ENCODE assay signal across 22 cellular contexts in genomic region chr17:58289869-58290268, GRCh38. TPM values are rescaled to one million over a fixed set of nuclear protein-coding genes. Genes with fewer than 3 reads are reported as not detected.
DNase-seq lines count a peak whose midpoint lies in the region; ATAC-seq and TF ChIP-seq lines count a peak whose summit lies in the region.
"Had no signal": no experiment of that assay in that cellular context is flagged by ENCODE, and none has a peak within 500 bp of the region (broad histone marks: within the 10 kb centered on the region; RNA-seq: fewer than 3 reads in every experiment).

No MANE protein-coding gene starts in this region.

- no peak overlapping the region for H3K27ac Mint-ChIP-seq in activated T-helper 2 cell treated with anti-CD3 and anti-CD28 coated beads, Interferon-gamma antibody, Interleukin-2, Interleukin-4, amounts not matched to agents 10 μg/mL and 5 μg/mL and 100 μg/mL, durations not matched to agents 14 hours and 24 hours and 36 hours
- H3K27ac Mint-ChIP-seq: activated T-helper 1 cell treated with anti-CD3 and anti-CD28 coated beads, Interleukin-12 subunit alpha, Interleukin-12 subunit beta, Interleukin-2, Interleukin-4 antibody, amounts not matched to agents 30 ng/mL and 10 ng/mL and 1 ng/mL, durations not matched to agents 14 hours and 24 hours and 36 hours; CD4-positive, CD25-positive, alpha-beta regulatory T cell; mesothelial cell of epicardium; T-helper 1 cell treated with Interleukin-12 subunit alpha and Interleukin-12 subunit beta and Interleukin-4 antibody, amounts not matched to agents 30 μg/mL and 1 μg/mL, for 36 hours had no signal

- intact Hi-C loops in activated T-helper 2 cell treated with anti-CD3 and anti-CD28 coated beads, Interferon-gamma antibody, Interleukin-2, Interleukin-4, amounts not matched to agents 10 μg/mL and 5 μg/mL and 100 μg/mL, durations not matched to agents 14 hours and 24 hours and 36 hours (cut with micrococcal nuclease), result no loop called here
- intact Hi-C loops in Right ventricle myocardium superior (cut with DNase I), result no loop called here

- TF ChIP-seq CTCF in VCaP (conservative IDR thresholded peaks at IDR 0.05), result no peak

- H3K36me3 Mint-ChIP-seq in activated T-helper 2 cell treated with anti-CD3 and anti-CD28 coated beads, Interferon-gamma antibody, Interleukin-2, Interleukin-4, amounts not matched to agents 10 μg/mL and 5 μg/mL and 100 μg/mL, durations not matched to agents 14 hours and 24 hours and 36 hours (ENCODE audit: low read depth), result no peaks in the 10 kb centered on the region
- H3K36me3 Mint-ChIP-seq: CD4-positive, CD25-positive, alpha-beta regulatory T cell; mesothelial cell of epicardium had no signal

- DNase-seq in NCI-H510A treated with DMSO at 0.1 percent for 48 hours (lab: John Stamatoyannopoulos, UW), result peak; percentile 48
- no peak for DNase-seq in NCI-H510A (lab: John Stamatoyannopoulos, UW)
- peak; percentile 52 for DNase-seq in NCI-H2171 (lab: John Stamatoyannopoulos, UW)
- DNase-seq in stimulated activated CD8-positive, alpha-beta memory T cell treated with anti-CD3 and anti-CD28 coated beads, Interleukin-4, amount 100 ng/mL, for 48 hours, result peak; percentile 5
- DNase-seq in activated CD4-positive, alpha-beta T cell treated with anti-CD3 and anti-CD28 coated beads for 48 hours, result no peak
- DNase-seq in activated T-helper 2 cell treated with anti-CD3 and anti-CD28 coated beads, Interferon-gamma antibody, Interleukin-2, Interleukin-4, amounts not matched to agents 10 μg/mL and 5 μg/mL and 100 μg/mL, durations not matched to agents 14 hours and 24 hours and 36 hours (ENCODE audit: low spot score), result no peak
- no peak for DNase-seq in Right ventricle myocardium superior
- DNase-seq: activated CD4-positive, CD25-positive, alpha-beta regulatory T cell; activated CD8-positive, alpha-beta memory T cell treated with anti-CD3 and anti-CD28 coated beads for 24 hours; CD4-positive, CD25-positive, alpha-beta regulatory T cell; EL; Kasumi-1; NCI-H446 treated with DMSO at 0.1 percent for 48 hours; SIG-M5; stimulated activated CD4-positive, alpha-beta T cell treated with anti-CD3 and anti-CD28 coated beads, Interleukin-12 subunit alpha, Interleukin-12 subunit beta, amount 100 ng/mL, for 4 hours had no signal

- H3K9me3 Mint-ChIP-seq in activated T-helper 2 cell treated with anti-CD3 and anti-CD28 coated beads, Interferon-gamma antibody, Interleukin-2, Interleukin-4, amounts not matched to agents 10 μg/mL and 5 μg/mL and 100 μg/mL, durations not matched to agents 14 hours and 24 hours and 36 hours, result no peaks in the 10 kb centered on the region
- H3K9me3 Mint-ChIP-seq: activated T-helper 1 cell treated with anti-CD3 and anti-CD28 coated beads, Interleukin-12 subunit alpha, Interleukin-12 subunit beta, Interleukin-2, Interleukin-4 antibody, amounts not matched to agents 30 ng/mL and 10 ng/mL and 1 ng/mL, durations not matched to agents 14 hours and 24 hours and 36 hours; mesothelial cell of epicardium; T-helper 1 cell treated with Interleukin-12 subunit alpha and Interleukin-12 subunit beta and Interleukin-4 antibody, amounts not matched to agents 30 μg/mL and 1 μg/mL, for 36 hours had no signal

- peak overlapping the region; percentile 27 for H3K27ac ChIP-seq in VCaP
- H3K27ac ChIP-seq: thoracic aorta had no signal

- H3K4me3 Mint-ChIP-seq in activated T-helper 2 cell treated with anti-CD3 and anti-CD28 coated beads, Interferon-gamma antibody, Interleukin-2, Interleukin-4, amounts not matched to agents 10 μg/mL and 5 μg/mL and 100 μg/mL, durations not matched to agents 14 hours and 24 hours and 36 hours (ENCODE audit: low read depth), result no peak overlapping the region
- H3K4me3 Mint-ChIP-seq: activated T-helper 1 cell treated with anti-CD3 and anti-CD28 coated beads, Interleukin-12 subunit alpha, Interleukin-12 subunit beta, Interleukin-2, Interleukin-4 antibody, amounts not matched to agents 30 ng/mL and 10 ng/mL and 1 ng/mL, durations not matched to agents 14 hours and 24 hours and 36 hours; CD4-positive, CD25-positive, alpha-beta regulatory T cell; mesothelial cell of epicardium; T-helper 1 cell treated with Interleukin-12 subunit alpha and Interleukin-12 subunit beta and Interleukin-4 antibody, amounts not matched to agents 30 μg/mL and 1 μg/mL, for 36 hours had no signal

- peaks cover 5% of the 10 kb centered on the region for H3K4me1 Mint-ChIP-seq in activated T-helper 2 cell treated with anti-CD3 and anti-CD28 coated beads, Interferon-gamma antibody, Interleukin-2, Interleukin-4, amounts not matched to agents 10 μg/mL and 5 μg/mL and 100 μg/mL, durations not matched to agents 14 hours and 24 hours and 36 hours (ENCODE audit: low read depth)

- peaks cover 44% of the 10 kb centered on the region for H3K27me3 Mint-ChIP-seq in activated T-helper 2 cell treated with anti-CD3 and anti-CD28 coated beads, Interferon-gamma antibody, Interleukin-2, Interleukin-4, amounts not matched to agents 10 μg/mL and 5 μg/mL and 100 μg/mL, durations not matched to agents 14 hours and 24 hours and 36 hours (ENCODE audit: low read depth)

- no peak for ATAC-seq in Right ventricle myocardium superior (ENCODE audit: poor library complexity)

RNA-seq across cellular contexts. Expression of gene MPO, which starts 9.1 kb away (rescaled TPM):
- total RNA-seq in activated T-helper 2 cell treated with anti-CD3 and anti-CD28 coated beads, Interferon-gamma antibody, Interleukin-2, Interleukin-4, amounts not matched to agents 10 μg/mL and 5 μg/mL and 100 μg/mL, durations not matched to agents 14 hours and 24 hours and 36 hours, result not detected in 2 replicates
- total RNA-seq in Right ventricle myocardium superior, result 0.05 TPM
- total RNA-seq: activated T-helper 1 cell treated with anti-CD3 and anti-CD28 coated beads, Interleukin-12 subunit alpha, Interleukin-12 subunit beta, Interleukin-2, Interleukin-4 antibody, amounts not matched to agents 30 ng/mL and 10 ng/mL and 1 ng/mL, durations not matched to agents 14 hours and 24 hours and 36 hours; CD4-positive, CD25-positive, alpha-beta regulatory T cell; dermis microvascular lymphatic vessel endothelial cell; H4; mesothelial cell of epicardium had no signal

RNA-seq across cellular contexts. Expression of gene TSPOAP1, which starts 38.7 kb away (rescaled TPM):
- total RNA-seq in activated T-helper 2 cell treated with anti-CD3 and anti-CD28 coated beads, Interferon-gamma antibody, Interleukin-2, Interleukin-4, amounts not matched to agents 10 μg/mL and 5 μg/mL and 100 μg/mL, durations not matched to agents 14 hours and 24 hours and 36 hours, result 21.9 and 22.3 TPM in 2 replicates
- 13.6 TPM for total RNA-seq in Right ventricle myocardium superior
- total RNA-seq: dermis microvascular lymphatic vessel endothelial cell, H4 had no signal

RNA-seq across cellular contexts. Expression of gene LPO, which starts 51.5 kb away (rescaled TPM):
- total RNA-seq in activated T-helper 2 cell treated with anti-CD3 and anti-CD28 coated beads, Interferon-gamma antibody, Interleukin-2, Interleukin-4, amounts not matched to agents 10 μg/mL and 5 μg/mL and 100 μg/mL, durations not matched to agents 14 hours and 24 hours and 36 hours, result not detected in 2 replicates
- total RNA-seq in Right ventricle myocardium superior, result not detected
- total RNA-seq: activated T-helper 1 cell treated with anti-CD3 and anti-CD28 coated beads, Interleukin-12 subunit alpha, Interleukin-12 subunit beta, Interleukin-2, Interleukin-4 antibody, amounts not matched to agents 30 ng/mL and 10 ng/mL and 1 ng/mL, durations not matched to agents 14 hours and 24 hours and 36 hours; dermis microvascular lymphatic vessel endothelial cell; H4; thoracic aorta had no signal

Comparison
In these comparisons a context has a peak if more than half of its experiments do, and no peak if none do; other contexts are left out.
1. DNase-seq: peak in NCI-H510A treated with DMSO at 0.1 percent for 48 hours (single experiment), NCI-H2171 (single experiment) and stimulated activated CD8-positive, alpha-beta memory T cell treated with anti-CD3 and anti-CD28 coated beads, Interleukin-4, amount 100 ng/mL, for 48 hours (single experiment); none in NCI-H510A (single experiment), activated CD4-positive, alpha-beta T cell treated with anti-CD3 and anti-CD28 coated beads for 48 hours (single experiment), activated T-helper 2 cell treated with anti-CD3 and anti-CD28 coated beads, Interferon-gamma antibody, Interleukin-2, Interleukin-4, amounts not matched to agents 10 μg/mL and 5 μg/mL and 100 μg/mL, durations not matched to agents 14 hours and 24 hours and 36 hours (single experiment) and Right ventricle myocardium superior (single experiment).